In genomic region chr9:133603165-133603927, GRCh38 we compare ENCODE assay signal across 1 cellular context.
TF ChIP-seq lines count a peak whose summit lies in the region.

No MANE protein-coding gene starts in this region.

TF ChIP-seq in GM23338, 12 proteins besides CTCF, POLR2A, EP300 and RAD21 (continued from another document):
- TF ChIP-seq ZNF462 (CRISPR knock-in tag; IDR thresholded peaks at IDR 0.05), result no peak
- no peak for TF ChIP-seq JUNB (IDR thresholded peaks at IDR 0.05; ENCODE audit: unreplicated experiment)
- TF ChIP-seq STAT1 (IDR thresholded peaks at IDR 0.05; ENCODE audit: unreplicated experiment), result no peak
- TF ChIP-seq ETS1 (IDR thresholded peaks at IDR 0.05), result no peak
